Comparison of ENCODE assay signal across 20 cellular contexts in the genomic region with DNA sequence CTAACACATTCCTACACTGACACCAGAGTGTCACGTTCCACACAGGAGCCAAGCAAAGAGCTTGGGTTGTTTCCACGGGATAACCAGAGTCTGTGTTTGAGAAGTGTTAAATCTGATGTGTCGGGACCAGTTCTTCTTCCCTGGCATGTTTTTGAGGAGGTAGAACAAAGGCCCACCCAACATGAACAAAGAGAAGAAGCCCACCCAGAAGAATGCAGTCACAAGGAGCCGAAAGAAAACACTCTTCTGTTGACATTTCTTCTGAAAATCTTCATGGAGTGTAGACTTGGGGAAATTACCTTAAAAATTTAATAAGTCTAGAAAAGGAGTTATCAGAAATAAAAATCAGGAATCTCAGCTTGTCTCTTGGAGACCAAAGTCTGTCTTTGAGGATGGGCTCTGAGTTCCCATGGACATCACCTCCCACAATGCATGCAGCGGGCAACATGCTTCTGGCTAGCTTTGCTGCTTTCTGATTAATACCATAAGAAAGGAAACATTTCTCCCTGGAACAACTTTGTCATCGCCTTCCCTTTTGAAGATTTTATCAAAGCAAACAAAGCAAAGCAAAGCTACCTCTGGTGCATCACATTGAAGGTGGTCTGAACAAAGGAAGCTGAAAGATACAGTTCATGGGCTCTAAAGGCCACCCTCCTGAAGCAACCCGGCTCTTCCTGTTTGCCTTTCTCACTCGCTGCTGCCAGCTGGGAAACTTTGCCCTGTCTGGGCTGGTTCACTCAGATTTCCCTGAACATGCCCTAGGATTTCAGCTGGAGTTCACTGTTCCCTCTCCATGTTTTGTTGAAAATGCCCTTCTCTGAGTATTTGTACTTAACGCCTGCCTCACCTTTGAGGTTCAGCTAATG.
"Had no signal": no experiment of that assay in that cellular context is flagged by ENCODE, and none has a peak within 500 bp of the region (broad histone marks: within the 10 kb centered on the region; RNA-seq: fewer than 3 reads in every experiment).

No MANE protein-coding gene starts in this region.

- H3K4me3 ChIP-seq: body of pancreas, heart right ventricle, mucosa of descending colon, spleen had no signal

- DNase-seq: activated CD4-positive, alpha-beta memory T cell treated with anti-CD3 and anti-CD28 coated beads, Interleukin-2, amount 10 ng/mL, durations not matched to agents 7 days and 5 days; activated CD4-positive, alpha-beta T cell treated with anti-CD3 and anti-CD28 coated beads for 48 hours; activated CD4-positive, CD25-positive, alpha-beta regulatory T cell; activated effector memory CD4-positive, alpha-beta T cell treated with Interleukin-2 at 50 U/mL for 16 hours; activated naive CD4-positive, alpha-beta T cell treated with anti-CD3 and anti-CD28 coated beads for 36 hours; activated T-cell treated with anti-CD3 and anti-CD28 coated beads, Interleukin-2, amount 50 U/mL, for 72 hours; body of pancreas; effector CD4-positive, alpha-beta T cell; erythroblast; foreskin fibroblast; kidney; mesendoderm; mucosa of descending colon; naive B cell; occipital lobe; spleen; stimulated activated CD4-positive, alpha-beta T cell treated with anti-CD3 and anti-CD28 coated beads, Interleukin-4, amount 100 ng/mL, for 1 hour; T1000 had no signal

- H3K36me3 ChIP-seq: heart right ventricle, spleen had no signal

- H3K4me1 ChIP-seq: body of pancreas had no signal

- H3K27ac ChIP-seq: body of pancreas, heart right ventricle, spleen had no signal

- FAIRE-seq: endometrium, kidney had no signal

- H3K9me3 ChIP-seq: mucosa of descending colon had no signal

- ATAC-seq: activated T-cell treated with anti-CD3 and anti-CD28 coated beads, Interleukin-2, amount 50 U/mL, for 72 hours; body of pancreas; mucosa of descending colon had no signal

- H3K27me3 ChIP-seq: body of pancreas, spleen had no signal
